ENCODE assay signal across 18 cellular contexts in the genomic region with DNA sequence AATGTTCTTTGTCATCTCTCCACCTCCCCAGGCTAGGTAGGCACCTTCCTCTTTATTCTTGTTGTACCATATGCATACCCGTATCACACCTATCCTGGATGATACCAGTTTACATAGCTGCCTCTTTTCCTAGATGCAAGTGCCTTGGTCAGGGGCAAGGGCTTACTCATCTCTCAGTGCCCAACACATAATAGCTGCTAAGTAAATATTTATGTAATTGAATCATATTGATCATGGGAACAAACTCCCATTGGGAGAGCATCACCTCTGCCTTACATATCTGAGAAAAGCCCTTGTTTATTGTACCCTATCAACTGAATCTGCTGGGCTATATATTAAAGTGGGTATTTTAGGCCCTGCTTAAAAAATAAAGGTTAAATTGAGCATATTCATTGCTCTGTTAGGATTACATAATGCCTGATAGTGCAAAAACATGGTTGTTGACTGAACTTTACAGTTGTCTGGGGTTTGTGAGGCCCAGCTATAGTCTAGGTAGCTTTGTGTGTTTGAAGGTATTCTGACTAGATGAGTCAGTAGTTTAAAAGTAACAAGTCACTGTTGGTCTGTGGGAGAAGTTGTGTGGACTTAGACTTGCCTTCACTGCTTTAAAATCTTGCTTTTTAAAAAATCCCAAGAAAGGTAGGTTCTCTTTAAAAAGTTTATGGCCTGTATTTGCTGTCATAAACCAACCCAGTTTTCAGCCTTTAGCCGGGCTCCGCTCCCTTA.
"Had no signal": no experiment of that assay in that cellular context is flagged by ENCODE, and none has a peak within 500 bp of the region (broad histone marks: within the 10 kb centered on the region; RNA-seq: fewer than 3 reads in every experiment).

No MANE protein-coding gene starts in this region.

- H3K27me3 Mint-ChIP-seq: activated naive CD8-positive, alpha-beta T cell treated with anti-CD3 and anti-CD28 coated beads, Interleukin-2, amount 10 ng/mL, durations not matched to agents 7 days and 5 days; effector memory CD8-positive, alpha-beta T cell; naive thymus-derived CD4-positive, alpha-beta T cell had no signal

- H3K27ac Mint-ChIP-seq: activated naive CD8-positive, alpha-beta T cell treated with anti-CD3 and anti-CD28 coated beads, Interleukin-2, amount 10 ng/mL, durations not matched to agents 7 days and 5 days; effector memory CD8-positive, alpha-beta T cell had no signal

- H3K27me3 ChIP-seq: brain microvascular endothelial cell, gastrocnemius medialis, heart left ventricle, neutrophil had no signal

- H3K9me3 Mint-ChIP-seq: activated naive CD8-positive, alpha-beta T cell treated with anti-CD3 and anti-CD28 coated beads, Interleukin-2, amount 10 ng/mL, durations not matched to agents 7 days and 5 days; effector memory CD8-positive, alpha-beta T cell; naive thymus-derived CD4-positive, alpha-beta T cell had no signal

- H3K9me3 ChIP-seq: gastrocnemius medialis, heart left ventricle, neutrophil had no signal

- H3K36me3 ChIP-seq: brain microvascular endothelial cell, gastrocnemius medialis had no signal

- DNase-seq: activated CD4-positive, alpha-beta T cell treated with anti-CD3 and anti-CD28 coated beads, Interleukin-2, amount 50 U/mL, for 4 hours; activated naive CD4-positive, alpha-beta T cell; activated naive CD8-positive, alpha-beta T cell treated with anti-CD3 and anti-CD28 coated beads, Interleukin-2, amount 10 ng/mL, durations not matched to agents 7 days and 5 days; activated T-cell treated with anti-CD3 and anti-CD28 coated beads for 4 hours; brain microvascular endothelial cell; cerebellar nuclear complex; dermis blood vessel endothelial cell; effector memory CD8-positive, alpha-beta T cell; gastrocnemius medialis; heart left ventricle; naive thymus-derived CD4-positive, alpha-beta T cell; posterior cingulate gyrus; stimulated activated CD4-positive, alpha-beta T cell treated with anti-CD3 and anti-CD28 coated beads, Interleukin-4, amount 100 ng/mL, for 24 hours; stimulated activated CD8-positive, alpha-beta memory T cell treated with anti-CD3 and anti-CD28 coated beads, Interleukin-4, amount 100 ng/mL, for 48 hours; stimulated activated naive CD4-positive, alpha-beta T cell treated with Interleukin-2 at 50 U/mL for 16 hours; trophoblast cell had no signal

- H3K27ac ChIP-seq: brain microvascular endothelial cell, gastrocnemius medialis, heart left ventricle, neutrophil, skin epidermis had no signal

- H3K4me3 Mint-ChIP-seq: activated naive CD8-positive, alpha-beta T cell treated with anti-CD3 and anti-CD28 coated beads, Interleukin-2, amount 10 ng/mL, durations not matched to agents 7 days and 5 days; effector memory CD8-positive, alpha-beta T cell; naive thymus-derived CD4-positive, alpha-beta T cell had no signal

- H3K4me3 ChIP-seq: gastrocnemius medialis, heart left ventricle, skin epidermis had no signal

- H3K4me1 ChIP-seq: gastrocnemius medialis had no signal
